Comparison of ENCODE assay signal across 1 cellular context in the genomic region with DNA sequence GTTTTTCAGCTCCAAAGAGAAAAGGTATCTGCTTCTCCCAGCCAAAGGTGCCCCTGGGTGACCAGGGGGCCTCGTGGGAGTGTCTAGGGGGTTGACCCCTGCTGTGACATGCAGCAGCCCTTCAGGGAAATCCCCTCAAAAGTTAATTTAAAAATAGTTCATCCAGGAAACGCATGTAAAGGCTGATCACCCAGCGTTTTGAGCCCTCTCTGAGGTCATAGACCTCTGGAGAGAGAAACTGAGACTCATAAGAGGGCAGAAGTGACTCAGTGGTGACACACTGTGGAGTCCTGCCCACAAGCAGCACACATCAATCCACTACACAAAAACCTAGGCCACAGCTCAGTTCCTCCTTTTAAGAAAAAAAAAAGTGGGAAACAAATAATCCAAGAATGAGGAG.
A peak's percentile ranks its signal among the peaks of the same experiment; 100 is the strongest.
TF ChIP-seq lines count a peak whose summit lies in the region.

No MANE protein-coding gene starts in this region.

TF ChIP-seq in HepG2, 621 proteins besides CTCF, POLR2A, EP300 and RAD21:
- 0 out of 2 replicates have a peak, but pooled peaks have one; percentile 25 for TF ChIP-seq FOSL2 (CRISPR knock-in tag; IDR thresholded peaks at IDR 0.05)
- TF ChIP-seq ZNF740 (CRISPR knock-in tag; IDR thresholded peaks at IDR 0.05) = no peak
- no peak for TF ChIP-seq NR1H2 (CRISPR knock-in tag; IDR thresholded peaks at IDR 0.05; ENCODE audit: borderline replicate concordance, low read depth)
- TF ChIP-seq SYNCRIP (IDR thresholded peaks at IDR 0.05; ENCODE audit: insufficient read depth, low read depth, low read length) = no peak
- no peak for TF ChIP-seq NRL (CRISPR knock-in tag; IDR thresholded peaks at IDR 0.05; ENCODE audit: borderline replicate concordance)
- no peak for TF ChIP-seq REPIN1 (CRISPR knock-in tag; IDR thresholded peaks at IDR 0.05; ENCODE audit: borderline replicate concordance, low read depth)
- no peak for TF ChIP-seq ZNF773 (CRISPR knock-in tag; IDR thresholded peaks at IDR 0.05; ENCODE audit: borderline replicate concordance)
- TF ChIP-seq ZNF605 (CRISPR knock-in tag; IDR thresholded peaks at IDR 0.05) = no peak
- peak; percentile 24 for TF ChIP-seq STAG1 (CRISPR knock-in tag; IDR thresholded peaks at IDR 0.05)
